In the genomic region with DNA sequence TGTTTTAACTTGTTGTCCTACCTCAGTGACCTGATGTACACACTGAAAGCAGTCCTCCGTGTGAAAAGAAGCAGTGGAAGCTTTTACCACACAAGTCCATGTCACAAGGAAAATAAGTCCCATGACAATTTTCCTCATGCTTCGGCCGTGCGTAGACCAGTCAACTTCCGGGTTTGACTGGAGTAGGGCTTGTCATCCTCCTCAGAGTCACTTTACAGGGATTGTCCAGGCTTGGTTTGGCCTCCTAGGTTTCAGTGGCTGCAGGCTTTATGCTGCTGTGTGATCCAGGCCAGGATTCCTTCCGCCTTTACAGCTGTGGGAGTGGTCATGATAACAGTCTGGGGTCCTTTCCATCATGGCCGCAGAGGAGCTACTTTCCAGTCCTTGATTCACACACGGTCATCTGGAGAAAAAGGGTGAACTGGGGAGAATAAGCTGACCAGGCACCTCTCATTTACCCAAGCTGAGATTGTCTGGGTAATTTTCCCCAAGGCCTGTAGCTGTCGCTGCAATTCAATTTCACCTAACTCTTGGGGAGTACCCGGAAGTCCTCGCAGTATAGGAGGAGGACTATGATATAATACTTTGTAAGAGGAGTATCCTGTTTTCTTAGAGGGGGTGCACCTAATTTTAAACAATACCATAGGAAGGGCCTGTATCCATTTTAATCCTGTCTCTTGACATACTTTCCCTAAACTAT, we compare ENCODE assay signal across 27 cellular contexts.
DNase-seq lines count a peak whose midpoint lies in the region; ATAC-seq and TF ChIP-seq lines count a peak whose summit lies in the region.
"Had no signal": no experiment of that assay in that cellular context is flagged by ENCODE, and none has a peak within 500 bp of the region (broad histone marks: within the 10 kb centered on the region; RNA-seq: fewer than 3 reads in every experiment).

No MANE protein-coding gene starts in this region.

- H3K9me3 ChIP-seq in OCI-LY1 (ENCODE audit: low read length) = no peaks in the 10 kb centered on the region
- H3K9me3 ChIP-seq in lower lobe of right lung = no peaks in the 10 kb centered on the region
- H3K9me3 ChIP-seq: ascending aorta; BLaER1 treated with 17β-estradiol and CSF1 and Interleukin-3, amounts not matched to agents 10 nM and 100 nM; right atrium auricular region; SJCRH30 had no signal

- no peaks in the 10 kb centered on the region for H3K79me2 ChIP-seq in OCI-LY1 (ENCODE audit: insufficient read depth, low read length)

- H3K9me3 Mint-ChIP-seq in Calu3 (ENCODE audit: low read depth, unreplicated experiment) = no peaks in the 10 kb centered on the region
- H3K9me3 Mint-ChIP-seq: activated T-cell treated with anti-CD3 and anti-CD28 coated beads, Interleukin-2, amount 50 U/mL, for 24 hours; effector memory CD8-positive, alpha-beta T cell had no signal

- no peaks in the 10 kb centered on the region for H3K27me3 Mint-ChIP-seq in Calu3 (ENCODE audit: unreplicated experiment)
- H3K27me3 Mint-ChIP-seq: effector memory CD8-positive, alpha-beta T cell had no signal

- no peak overlapping the region for H2AFZ ChIP-seq in OCI-LY1 (ENCODE audit: low read length)

- no peak overlapping the region; the same call in 1 of the 2 replicates for H3K9ac ChIP-seq in OCI-LY1 (ENCODE audit: low read length)
- H3K9ac ChIP-seq: BLaER1 treated with 17β-estradiol and CSF1 and Interleukin-3, amounts not matched to agents 10 nM and 100 nM had no signal

- peaks cover 19% of the 10 kb centered on the region for H3K4me1 Mint-ChIP-seq in Calu3 (ENCODE audit: low read depth, unreplicated experiment)
- H3K4me1 Mint-ChIP-seq: neural crest cell had no signal

- TF ChIP-seq CTCF in Calu3 (IDR thresholded peaks at IDR 0.05; ENCODE audit: unreplicated experiment) (no peak), OCI-LY1 (IDR thresholded peaks at IDR 0.05; ENCODE audit: low read length) (peak; percentile 8; the same call in 1 of the 2 replicates), lower lobe of right lung (IDR thresholded peaks at IDR 0.05) (no peak)

- CTCF ChIA-PET in Calu3 (lab: Charles Lee) = interaction anchor here (1.1 kb wide), 1 partner anchor 118 kb away, joined by 3 read pairs; no protein-coding TSS in a partner anchor

- peak overlapping the region; percentile 16; the same call in 1 of the 2 replicates for H3K4me2 ChIP-seq in OCI-LY1 (ENCODE audit: low read length)
- H3K4me2 ChIP-seq: BLaER1 treated with 17β-estradiol and CSF1 and Interleukin-3, amounts not matched to agents 10 nM and 100 nM had no signal

- ATAC-seq in lower lobe of right lung = peak; percentile 62 to 82
- no peak for ATAC-seq in GM19455 (IDR thresholded peaks at IDR 0.05; ENCODE audit: unreplicated experiment)
- ATAC-seq: effector memory CD8-positive, alpha-beta T cell had no signal

- H3K4me3 ChIP-seq in OCI-LY1 (ENCODE audit: low read depth, low read length, poor library complexity, severe bottlenecking) = no peak overlapping the region
- H3K4me3 ChIP-seq in lower lobe of right lung = peak overlapping the region; percentile 17
- H3K4me3 ChIP-seq: ascending aorta; BLaER1 treated with 17β-estradiol and CSF1 and Interleukin-3, amounts not matched to agents 10 nM and 100 nM; right atrium auricular region; SJCRH30 had no signal

- no peaks in the 10 kb centered on the region for H3F3A ChIP-seq in OCI-LY1 (ENCODE audit: insufficient read depth, low read length)

- H3K36me3 Mint-ChIP-seq in Calu3 (ENCODE audit: insufficient read depth, unreplicated experiment) = no peaks in the 10 kb centered on the region

- H3K9me2 ChIP-seq in OCI-LY1 (ENCODE audit: low read depth, low read length) = no peaks in the 10 kb centered on the region

- H3K27ac ChIP-seq in OCI-LY1 (ENCODE audit: low read depth, low read length, poor library complexity, severe bottlenecking) (no peak overlapping the region), lower lobe of right lung (peak overlapping the region; percentile 11)
- H3K27ac ChIP-seq: ascending aorta; BLaER1 treated with 17β-estradiol and CSF1 and Interleukin-3, amounts not matched to agents 10 nM and 100 nM; right atrium auricular region; SJCRH30 had no signal

- H3K4me1 ChIP-seq in OCI-LY1 (ENCODE audit: insufficient read depth, low read length, severe bottlenecking) (peaks cover 32% of the 10 kb centered on the region), lower lobe of right lung (no peaks in the 10 kb centered on the region)
- H3K4me1 ChIP-seq: ascending aorta; BLaER1 treated with 17β-estradiol and CSF1 and Interleukin-3, amounts not matched to agents 10 nM and 100 nM; right atrium auricular region; SJCRH30 had no signal

- no peaks in the 10 kb centered on the region for H3K27me3 ChIP-seq in OCI-LY1 (ENCODE audit: insufficient read depth, low read length)
- H3K27me3 ChIP-seq in lower lobe of right lung (ENCODE audit: low read depth) = no peaks in the 10 kb centered on the region
- H3K27me3 ChIP-seq: ascending aorta, right atrium auricular region, SJCRH30 had no signal

- H3K36me3 ChIP-seq in OCI-LY1 (ENCODE audit: insufficient read depth, low read length) (no peaks in the 10 kb centered on the region), lower lobe of right lung (no peaks in the 10 kb centered on the region)
- H3K36me3 ChIP-seq: ascending aorta; BLaER1 treated with 17β-estradiol and CSF1 and Interleukin-3, amounts not matched to agents 10 nM and 100 nM; right atrium auricular region; SJCRH30 had no signal

- H4K20me1 ChIP-seq in OCI-LY1 (ENCODE audit: insufficient read depth, low read length) = no peaks in the 10 kb centered on the region
- H4K20me1 ChIP-seq: BLaER1 treated with 17β-estradiol and CSF1 and Interleukin-3, amounts not matched to agents 10 nM and 100 nM had no signal

- intact Hi-C loops in Calu3 (cut with micrococcal nuclease; ENCODE audit: unreplicated experiment) = loop anchor here (5.0 kb wide), 2 partner anchors 86 to 201 kb away; no protein-coding TSS in a partner anchor
- intact Hi-C loops in lower lobe of right lung (cut with DNase I) = no loop called here

- no TSS peak for BruUV-seq in Calu3 (replicated peaks; lab: Mats Ljungman, UMichigan)

- H3K27ac Mint-ChIP-seq in Calu3 (ENCODE audit: unreplicated experiment) = no peak overlapping the region
- H3K27ac Mint-ChIP-seq: activated T-cell treated with anti-CD3 and anti-CD28 coated beads, Interleukin-2, amount 50 U/mL, for 24 hours; effector memory CD8-positive, alpha-beta T cell had no signal

- peak; percentile 2 for DNase-seq in Calu3
- peak; percentile 15 for DNase-seq in DMS79 (lab: John Stamatoyannopoulos, UW)
- DNase-seq in lower lobe of right lung = no peak
- DNase-seq in nucleus accumbens (lab: John Stamatoyannopoulos, UW) = no peak
- no peak for DNase-seq in H4 (ENCODE audit: low spot score)
- no peak for DNase-seq in NK-92 treated with Interleukin-12 subunit alpha and Interleukin-12 subunit beta, amount 100 ng/mL, for 24 hours (lab: John Stamatoyannopoulos, UW)
- DNase-seq: activated CD4-positive, CD25-positive, alpha-beta regulatory T cell; activated effector memory CD4-positive, alpha-beta T cell treated with anti-CD3 and anti-CD28 coated beads, Interleukin-2, amount 50 U/mL, for 16 hours; activated T-cell treated with anti-CD3 and anti-CD28 coated beads, Interleukin-2, amount 50 U/mL, for 24 hours; caudate nucleus; COR-L47; cortex of kidney; effector memory CD8-positive, alpha-beta T cell; H7; NCI-H1436; NCI-H2081 treated with DMSO at 0.1 percent for 48 hours; NCI-H524 treated with DMSO at 0.1 percent for 48 hours; SJCRH30; small intestine; stimulated activated naive CD4-positive, alpha-beta T cell; T-helper 1 cell had no signal

- no peak overlapping the region for H3K4me3 Mint-ChIP-seq in Calu3 (ENCODE audit: low read depth, unreplicated experiment)
- H3K4me3 Mint-ChIP-seq: activated T-cell treated with anti-CD3 and anti-CD28 coated beads, Interleukin-2, amount 50 U/mL, for 24 hours; effector memory CD8-positive, alpha-beta T cell; neural crest cell had no signal

Comparison
In these comparisons a context has a peak if more than half of its experiments do, and no peak if none do; other contexts are left out.
1. DNase-seq: peak in Calu3 (single experiment) and DMS79 (single experiment); none in lower lobe of right lung (single experiment), nucleus accumbens (0 of 56), H4 (single experiment) and NK-92 treated with Interleukin-12 subunit alpha and Interleukin-12 subunit beta, amount 100 ng/mL, for 24 hours (single experiment).